In genomic region chr4:112978691-112979472, GRCh38 we compare ENCODE assay signal across 23 cellular contexts.
DNase-seq lines count a peak whose midpoint lies in the region; ATAC-seq, FAIRE-seq and TF ChIP-seq lines count a peak whose summit lies in the region.
"Had no signal": no experiment of that assay in that cellular context is flagged by ENCODE, and none has a peak within 500 bp of the region (broad histone marks: within the 10 kb centered on the region; RNA-seq: fewer than 3 reads in every experiment).

No MANE protein-coding gene starts in this region.

- H3K27ac Mint-ChIP-seq in astrocyte (ENCODE audit: unreplicated experiment): no peak overlapping the region
- no peak overlapping the region for H3K27ac Mint-ChIP-seq in stimulated activated naive B cell treated with anti-CD40 and anti-IgM and Interleukin-4, amounts not matched to agents 10 μg/mL and 1 μg/mL and 100 μg/mL, for 72 hours
- H3K27ac Mint-ChIP-seq: CD14-positive monocyte, nephron had no signal

- H3K9me3 ChIP-seq in astrocyte (ENCODE audit: insufficient read depth, low read depth, low read length): no peaks in the 10 kb centered on the region
- H3K9me3 ChIP-seq: heart left ventricle, psoas muscle, upper lobe of left lung had no signal

- no peak overlapping the region for H3K4me2 ChIP-seq in astrocyte (ENCODE audit: low read length)

- no peak overlapping the region for H3K4me3 Mint-ChIP-seq in astrocyte (ENCODE audit: unreplicated experiment)
- no peak overlapping the region for H3K4me3 Mint-ChIP-seq in stimulated activated naive B cell treated with anti-CD40 and anti-IgM and Interleukin-4, amounts not matched to agents 10 μg/mL and 1 μg/mL and 100 μg/mL, for 72 hours
- H3K4me3 Mint-ChIP-seq: CD14-positive monocyte, nephron had no signal

- H3K4me1 Mint-ChIP-seq in astrocyte (ENCODE audit: low read depth, unreplicated experiment): peaks cover 5% of the 10 kb centered on the region
- H3K4me1 Mint-ChIP-seq in stimulated activated naive B cell treated with anti-CD40 and anti-IgM and Interleukin-4, amounts not matched to agents 10 μg/mL and 1 μg/mL and 100 μg/mL, for 72 hours: no peaks in the 10 kb centered on the region
- H3K4me1 Mint-ChIP-seq: CD14-positive monocyte had no signal

- no peaks in the 10 kb centered on the region for H3K27me3 Mint-ChIP-seq in astrocyte (ENCODE audit: low read depth, unreplicated experiment)
- peaks cover 0 to 4% of the 10 kb centered on the region in 2 donors for H3K27me3 Mint-ChIP-seq in stimulated activated naive B cell treated with anti-CD40 and anti-IgM and Interleukin-4, amounts not matched to agents 10 μg/mL and 1 μg/mL and 100 μg/mL, for 72 hours

- H3K36me3 Mint-ChIP-seq in astrocyte (ENCODE audit: low read depth, unreplicated experiment): no peaks in the 10 kb centered on the region
- no peaks in the 10 kb centered on the region for H3K36me3 Mint-ChIP-seq in stimulated activated naive B cell treated with anti-CD40 and anti-IgM and Interleukin-4, amounts not matched to agents 10 μg/mL and 1 μg/mL and 100 μg/mL, for 72 hours
- H3K36me3 Mint-ChIP-seq: CD14-positive monocyte had no signal

- no peak overlapping the region for H3K27ac ChIP-seq in astrocyte (ENCODE audit: low read depth, low read length)
- H3K27ac ChIP-seq: heart left ventricle, psoas muscle, upper lobe of left lung had no signal

- H3K9me3 Mint-ChIP-seq in astrocyte (ENCODE audit: unreplicated experiment): no peaks in the 10 kb centered on the region
- peaks cover 0 to 1% of the 10 kb centered on the region in 2 donors for H3K9me3 Mint-ChIP-seq in stimulated activated naive B cell treated with anti-CD40 and anti-IgM and Interleukin-4, amounts not matched to agents 10 μg/mL and 1 μg/mL and 100 μg/mL, for 72 hours
- H3K9me3 Mint-ChIP-seq: nephron had no signal

- ATAC-seq in HG03460 (IDR thresholded peaks at IDR 0.05; ENCODE audit: unreplicated experiment): no peak
- no peak for ATAC-seq in stimulated activated naive B cell treated with anti-CD40 and anti-IgM and Interleukin-4, amounts not matched to agents 10 μg/mL and 1 μg/mL and 100 μg/mL, for 72 hours (replicated peaks)
- ATAC-seq: psoas muscle had no signal

- no peak for TF ChIP-seq CTCF in astrocyte (IDR thresholded peaks at IDR 0.05; ENCODE audit: insufficient read depth, low read depth, low read length)

- no peak for FAIRE-seq in astrocyte (lab: Jason Lieb, UNC)
- FAIRE-seq: endothelial cell of umbilical vein, keratinocyte had no signal

- H3K27me3 ChIP-seq in astrocyte (ENCODE audit: insufficient read depth, low read length): no peaks in the 10 kb centered on the region
- H3K27me3 ChIP-seq: heart left ventricle, upper lobe of left lung had no signal

- H3K79me2 ChIP-seq in astrocyte (ENCODE audit: insufficient read depth, low read length): no peaks in the 10 kb centered on the region

- DNase-seq in HPDE6-E6E7 (ENCODE audit: extremely low spot score): peak; percentile 4
- DNase-seq in astrocyte (ENCODE audit: low read depth): peak; percentile 18
- DNase-seq in glomerular visceral epithelial cell (ENCODE audit: extremely low spot score): peak; percentile 46
- peak; percentile 25 for DNase-seq in stromal cell of bone marrow (ENCODE audit: low read depth)
- no peak for DNase-seq in T-helper 2 cell
- no peak for DNase-seq in stimulated activated naive B cell treated with anti-CD40 and anti-IgM and Interleukin-4, amounts not matched to agents 10 μg/mL and 1 μg/mL and 100 μg/mL, for 72 hours
- no peak for DNase-seq in SK-N-DZ (ENCODE audit: low spot score)
- DNase-seq: activated CD4-positive, alpha-beta T cell treated with anti-CD3 and anti-CD28 coated beads for 1 hour; activated effector memory CD4-positive, alpha-beta T cell treated with anti-CD3 and anti-CD28 coated beads, Interleukin-2, amount 50 U/mL, for 16 hours; DMS153; heart left ventricle; MM.1S; NCI-H2029 treated with DMSO at 0.1 percent for 48 hours; NCI-H510A; psoas muscle; SIG-M5; stimulated activated naive CD4-positive, alpha-beta T cell treated with Interleukin-2 at 50 U/mL for 16 hours had no signal

- H3K36me3 ChIP-seq in astrocyte (ENCODE audit: insufficient read depth, low read length): no peaks in the 10 kb centered on the region
- H3K36me3 ChIP-seq: heart left ventricle, upper lobe of left lung had no signal

- no peak overlapping the region for H2AFZ ChIP-seq in astrocyte (ENCODE audit: low read depth, low read length)

- H3K4me1 ChIP-seq in astrocyte (ENCODE audit: insufficient read depth, low read length): no peaks in the 10 kb centered on the region
- H3K4me1 ChIP-seq: psoas muscle, upper lobe of left lung had no signal

- no peak overlapping the region for H3K9ac ChIP-seq in astrocyte (ENCODE audit: low read length)

- H4K20me1 ChIP-seq in astrocyte (ENCODE audit: insufficient read depth, low read length): no peaks in the 10 kb centered on the region

- no peak overlapping the region for H3K4me3 ChIP-seq in astrocyte (ENCODE audit: insufficient read depth, low read depth, low read length)
- H3K4me3 ChIP-seq: heart left ventricle, psoas muscle, upper lobe of left lung had no signal

Comparison
In these comparisons a context has a peak if more than half of its experiments do, and no peak if none do; other contexts are left out.
1. DNase-seq: peak in HPDE6-E6E7 (single experiment), astrocyte (single experiment), glomerular visceral epithelial cell (single experiment) and stromal cell of bone marrow (single experiment); none in T-helper 2 cell (0 of 5), stimulated activated naive B cell treated with anti-CD40 and anti-IgM and Interleukin-4, amounts not matched to agents 10 μg/mL and 1 μg/mL and 100 μg/mL, for 72 hours (single experiment) and SK-N-DZ (single experiment).